Comparison of ENCODE assay signal across 1 cellular context in the genomic region with DNA sequence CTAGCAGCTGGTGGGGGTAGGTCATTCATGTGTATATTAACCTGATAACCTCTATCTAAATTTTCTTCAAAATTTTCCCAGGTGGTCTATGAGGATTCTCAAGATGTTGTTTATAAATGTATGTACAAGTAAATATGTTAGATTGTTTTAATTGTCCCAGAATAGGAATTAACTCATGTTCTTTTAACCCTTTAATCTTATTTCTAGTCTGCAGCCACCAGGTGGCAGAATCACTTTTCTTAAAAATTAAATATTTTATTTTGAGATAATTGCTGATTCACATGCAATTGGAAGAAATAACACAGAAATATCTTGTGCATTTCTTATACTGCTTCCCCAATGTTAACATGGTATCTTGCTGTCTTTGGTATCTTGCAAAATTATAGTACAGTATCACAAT.
TF ChIP-seq lines count a peak whose summit lies in the region.

No MANE protein-coding gene starts in this region.

TF ChIP-seq in SK-N-SH treated with all-trans-retinoic acid at 6 μM for 48 hours, 23 proteins besides CTCF, POLR2A, EP300 and RAD21 (continued from another document):
- TF ChIP-seq, protein P1, sequence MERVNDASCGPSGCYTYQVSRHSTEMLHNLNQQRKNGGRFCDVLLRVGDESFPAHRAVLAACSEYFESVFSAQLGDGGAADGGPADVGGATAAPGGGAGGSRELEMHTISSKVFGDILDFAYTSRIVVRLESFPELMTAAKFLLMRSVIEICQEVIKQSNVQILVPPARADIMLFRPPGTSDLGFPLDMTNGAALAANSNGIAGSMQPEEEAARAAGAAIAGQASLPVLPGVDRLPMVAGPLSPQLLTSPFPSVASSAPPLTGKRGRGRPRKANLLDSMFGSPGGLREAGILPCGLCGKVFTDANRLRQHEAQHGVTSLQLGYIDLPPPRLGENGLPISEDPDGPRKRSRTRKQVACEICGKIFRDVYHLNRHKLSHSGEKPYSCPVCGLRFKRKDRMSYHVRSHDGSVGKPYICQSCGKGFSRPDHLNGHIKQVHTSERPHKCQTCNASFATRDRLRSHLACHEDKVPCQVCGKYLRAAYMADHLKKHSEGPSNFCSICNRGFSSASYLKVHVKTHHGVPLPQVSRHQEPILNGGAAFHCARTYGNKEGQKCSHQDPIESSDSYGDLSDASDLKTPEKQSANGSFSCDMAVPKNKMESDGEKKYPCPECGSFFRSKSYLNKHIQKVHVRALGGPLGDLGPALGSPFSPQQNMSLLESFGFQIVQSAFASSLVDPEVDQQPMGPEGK (CRISPR knock-in tag; IDR thresholded peaks at IDR 0.05; ENCODE audit: borderline replicate concordance): no peak
- TF ChIP-seq, protein P2, sequence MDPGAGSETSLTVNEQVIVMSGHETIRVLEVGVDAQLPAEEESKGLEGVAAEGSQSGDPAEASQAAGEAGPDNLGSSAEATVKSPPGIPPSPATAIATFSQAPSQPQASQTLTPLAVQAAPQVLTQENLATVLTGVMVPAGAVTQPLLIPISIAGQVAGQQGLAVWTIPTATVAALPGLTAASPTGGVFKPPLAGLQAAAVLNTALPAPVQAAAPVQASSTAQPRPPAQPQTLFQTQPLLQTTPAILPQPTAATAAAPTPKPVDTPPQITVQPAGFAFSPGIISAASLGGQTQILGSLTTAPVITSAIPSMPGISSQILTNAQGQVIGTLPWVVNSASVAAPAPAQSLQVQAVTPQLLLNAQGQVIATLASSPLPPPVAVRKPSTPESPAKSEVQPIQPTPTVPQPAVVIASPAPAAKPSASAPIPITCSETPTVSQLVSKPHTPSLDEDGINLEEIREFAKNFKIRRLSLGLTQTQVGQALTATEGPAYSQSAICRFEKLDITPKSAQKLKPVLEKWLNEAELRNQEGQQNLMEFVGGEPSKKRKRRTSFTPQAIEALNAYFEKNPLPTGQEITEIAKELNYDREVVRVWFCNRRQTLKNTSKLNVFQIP (CRISPR knock-in tag; IDR thresholded peaks at IDR 0.05; ENCODE audit: borderline replicate concordance, low read depth): no peak
- TF ChIP-seq TCF4 (CRISPR knock-in tag; IDR thresholded peaks at IDR 0.05; ENCODE audit: borderline replicate concordance) (no peak), CSDC2 (CRISPR knock-in tag; IDR thresholded peaks at IDR 0.05) (no peak), ZNF8 (CRISPR knock-in tag; IDR thresholded peaks at IDR 0.05) (no peak), ZNF565 (CRISPR knock-in tag; conservative IDR thresholded peaks at IDR 0.05; ENCODE audit: low read depth) (no peak)
- TF ChIP-seq, protein P3, sequence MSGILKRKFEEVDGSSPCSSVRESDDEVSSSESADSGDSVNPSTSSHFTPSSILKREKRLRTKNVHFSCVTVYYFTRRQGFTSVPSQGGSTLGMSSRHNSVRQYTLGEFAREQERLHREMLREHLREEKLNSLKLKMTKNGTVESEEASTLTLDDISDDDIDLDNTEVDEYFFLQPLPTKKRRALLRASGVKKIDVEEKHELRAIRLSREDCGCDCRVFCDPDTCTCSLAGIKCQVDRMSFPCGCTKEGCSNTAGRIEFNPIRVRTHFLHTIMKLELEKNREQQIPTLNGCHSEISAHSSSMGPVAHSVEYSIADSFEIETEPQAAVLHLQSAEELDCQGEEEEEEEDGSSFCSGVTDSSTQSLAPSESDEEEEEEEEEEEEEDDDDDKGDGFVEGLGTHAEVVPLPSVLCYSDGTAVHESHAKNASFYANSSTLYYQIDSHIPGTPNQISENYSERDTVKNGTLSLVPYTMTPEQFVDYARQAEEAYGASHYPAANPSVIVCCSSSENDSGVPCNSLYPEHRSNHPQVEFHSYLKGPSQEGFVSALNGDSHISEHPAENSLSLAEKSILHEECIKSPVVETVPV (CRISPR knock-in tag; IDR thresholded peaks at IDR 0.05): no peak
- TF ChIP-seq, protein P4, sequence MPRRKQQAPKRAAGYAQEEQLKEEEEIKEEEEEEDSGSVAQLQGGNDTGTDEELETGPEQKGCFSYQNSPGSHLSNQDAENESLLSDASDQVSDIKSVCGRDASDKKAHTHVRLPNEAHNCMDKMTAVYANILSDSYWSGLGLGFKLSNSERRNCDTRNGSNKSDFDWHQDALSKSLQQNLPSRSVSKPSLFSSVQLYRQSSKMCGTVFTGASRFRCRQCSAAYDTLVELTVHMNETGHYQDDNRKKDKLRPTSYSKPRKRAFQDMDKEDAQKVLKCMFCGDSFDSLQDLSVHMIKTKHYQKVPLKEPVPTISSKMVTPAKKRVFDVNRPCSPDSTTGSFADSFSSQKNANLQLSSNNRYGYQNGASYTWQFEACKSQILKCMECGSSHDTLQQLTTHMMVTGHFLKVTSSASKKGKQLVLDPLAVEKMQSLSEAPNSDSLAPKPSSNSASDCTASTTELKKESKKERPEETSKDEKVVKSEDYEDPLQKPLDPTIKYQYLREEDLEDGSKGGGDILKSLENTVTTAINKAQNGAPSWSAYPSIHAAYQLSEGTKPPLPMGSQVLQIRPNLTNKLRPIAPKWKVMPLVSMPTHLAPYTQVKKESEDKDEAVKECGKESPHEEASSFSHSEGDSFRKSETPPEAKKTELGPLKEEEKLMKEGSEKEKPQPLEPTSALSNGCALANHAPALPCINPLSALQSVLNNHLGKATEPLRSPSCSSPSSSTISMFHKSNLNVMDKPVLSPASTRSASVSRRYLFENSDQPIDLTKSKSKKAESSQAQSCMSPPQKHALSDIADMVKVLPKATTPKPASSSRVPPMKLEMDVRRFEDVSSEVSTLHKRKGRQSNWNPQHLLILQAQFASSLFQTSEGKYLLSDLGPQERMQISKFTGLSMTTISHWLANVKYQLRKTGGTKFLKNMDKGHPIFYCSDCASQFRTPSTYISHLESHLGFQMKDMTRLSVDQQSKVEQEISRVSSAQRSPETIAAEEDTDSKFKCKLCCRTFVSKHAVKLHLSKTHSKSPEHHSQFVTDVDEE (CRISPR knock-in tag; IDR thresholded peaks at IDR 0.05): no peak
